In genomic region chr4:73653695-73654106, GRCh38 we compare ENCODE assay signal across 8 cellular contexts. TPM values are rescaled to one million over a fixed set of nuclear protein-coding genes. Genes with fewer than 3 reads are reported as not detected.
DNase-seq lines count a peak whose midpoint lies in the region; ATAC-seq, FAIRE-seq and TF ChIP-seq lines count a peak whose summit lies in the region.

No MANE protein-coding gene starts in this region.

- H3K4me1 ChIP-seq in iPS DF 6.9 (ENCODE audit: control insufficient read depth, insufficient read depth, low read length) = no peaks in the 10 kb centered on the region
- peaks cover 0 to 20% (median 12%) of the 10 kb centered on the region in 4 donors for H3K4me1 ChIP-seq in stomach

- H3K4me3 ChIP-seq in iPS DF 6.9 (ENCODE audit: low read length) = no peak overlapping the region
- no peak overlapping the region for H3K4me3 ChIP-seq in stomach

- peak in 5 of 7 experiments; percentile 6 to 77 (median 60) for TF ChIP-seq CTCF in stomach (IDR thresholded peaks at IDR 0.05)

- peak; percentile 82 for DNase-seq in DMS53 treated with DMSO at 0.1 percent for 48 hours (lab: John Stamatoyannopoulos, UW; ENCODE audit: unreplicated experiment)
- peak; percentile 27 for DNase-seq in GM19239 (ENCODE audit: insufficient read length, low spot score)
- peak; percentile 66 for DNase-seq in NCI-H2196 treated with DMSO at 0.1 percent for 48 hours (lab: John Stamatoyannopoulos, UW; ENCODE audit: unreplicated experiment)
- DNase-seq in amniotic epithelial cell (ENCODE audit: low read depth) = peak; percentile 63
- DNase-seq in iPS DF 6.9 (ENCODE audit: low read depth, low spot score) = peak; percentile 9
- peak; percentile 81 for DNase-seq in stomach
- no peak for DNase-seq in mesenteric fat pad (ENCODE audit: low spot score)

- H3K36me3 ChIP-seq in iPS DF 6.9 (ENCODE audit: control insufficient read depth, insufficient read depth, low read length) (no peaks in the 10 kb centered on the region), stomach (no peaks in the 10 kb centered on the region)

- peak; percentile 67 for ATAC-seq in HG03280 (IDR thresholded peaks at IDR 0.05; ENCODE audit: unreplicated experiment)

- peak; percentile 86 for FAIRE-seq in GM19239 (lab: Jason Lieb, UNC)

- intact Hi-C loops in stomach (cut with DNase I; ENCODE audit: low total_unique reads) = loop anchor here (10.0 kb wide), 1 partner anchor 79 kb away; no protein-coding TSS in a partner anchor

- H3K27ac ChIP-seq in iPS DF 6.9 (ENCODE audit: low read length) (no peak overlapping the region), stomach (no peak overlapping the region)

- TF ChIP-seq POLR2A in stomach (IDR thresholded peaks at IDR 0.05) = no peak

- TF ChIP-seq EP300 in stomach (IDR thresholded peaks at IDR 0.05) = no peak

- no CpG with 5 or more reads among the region's 7 CpGs for WGBS in iPS DF 6.9 (ENCODE audit: insufficient coverage, insufficient read length)
- WGBS in stomach, 5 donors = 0 to 4% (median 1%) methylated on average over 7 of the region's 7 CpGs

- H3K27me3 ChIP-seq in iPS DF 6.9 (ENCODE audit: control insufficient read depth, insufficient read depth, low read length) (no peaks in the 10 kb centered on the region), stomach (no peaks in the 10 kb centered on the region)

- H3K9me3 ChIP-seq in iPS DF 6.9 (ENCODE audit: control insufficient read depth, insufficient read depth, low read length) (no peaks in the 10 kb centered on the region), stomach (no peaks in the 10 kb centered on the region)

RNA-seq across cellular contexts. Expression of gene RASSF6, which starts 33.5 kb away (rescaled TPM):
- total RNA-seq in stomach = 10 to 100 TPM in 3 of 5 donors, 1 to 10 TPM in 2; 5.5 to 51.8 (median 13.4) TPM
- 10 to 100 TPM in 2 of 3 donors, 1 to 10 TPM in 1; 5.0 to 35.9 (median 13.7) TPM for polyA plus RNA-seq in stomach
- total RNA-seq in mesenteric fat pad = not detected
